ENCODE assay signal across 28 cellular contexts in the genomic region with DNA sequence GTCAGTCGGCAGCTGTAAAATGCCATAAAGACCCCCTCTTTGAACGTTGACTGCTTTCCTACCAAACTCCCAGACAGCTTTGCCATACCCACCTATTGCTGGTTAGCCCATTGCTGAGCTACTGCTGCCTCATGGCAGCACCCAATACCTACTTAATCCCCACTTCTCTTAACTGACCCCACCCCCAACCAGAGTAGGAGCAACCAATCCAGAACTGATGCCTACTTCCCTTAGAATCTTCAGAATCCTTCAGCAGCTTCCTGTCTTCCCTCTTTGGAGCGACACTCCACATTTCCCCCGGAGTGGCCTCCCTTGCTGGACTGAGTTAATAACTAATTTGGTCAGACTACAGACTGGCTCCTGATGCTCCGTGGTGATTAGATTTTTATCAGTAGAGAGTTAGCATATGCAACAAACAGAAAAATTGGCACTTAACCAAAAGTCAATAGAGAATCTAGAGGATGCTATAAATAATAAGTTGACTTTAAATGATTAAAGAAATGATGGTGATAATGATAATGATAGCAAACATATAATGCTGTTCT.
DNase-seq lines count a peak whose midpoint lies in the region; ATAC-seq and TF ChIP-seq lines count a peak whose summit lies in the region.
"Had no signal": no experiment of that assay in that cellular context is flagged by ENCODE, and none has a peak within 500 bp of the region (broad histone marks: within the 10 kb centered on the region; RNA-seq: fewer than 3 reads in every experiment).

No MANE protein-coding gene starts in this region.

- DNase-seq in CD1c-positive myeloid dendritic cell (ENCODE audit: extremely low spot score) (peak; percentile 27), NCI-H69 (lab: John Stamatoyannopoulos, UW) (peak; percentile 35), NK-92 (lab: John Stamatoyannopoulos, UW; ENCODE audit: unreplicated experiment) (no peak)
- DNase-seq: activated CD4-positive, alpha-beta T cell treated with anti-CD3 and anti-CD28 coated beads for 1 hour; activated CD8-positive, alpha-beta T cell treated with anti-CD3 and anti-CD28 coated beads, Interleukin-2, amount 10 ng/mL, durations not matched to agents 7 days and 5 days; activated gamma-delta T cell; activated naive CD8-positive, alpha-beta T cell treated with anti-CD3 and anti-CD28 coated beads, Interleukin-2, amount 50 U/mL, for 24 hours; activated T-cell treated with anti-CD3 and anti-CD28 coated beads for 4 hours; CD4-positive, alpha-beta T cell; cerebellar nuclear complex; GF-D8; head of caudate nucleus; left colon; naive thymus-derived CD8-positive, alpha-beta T cell; NCI-H1092 treated with DMSO at 0.1 percent for 48 hours; NCI-H1930; NCI-H2227 treated with DMSO at 0.1 percent for 48 hours; NCI-H774; ovary; SHP77; stimulated activated CD4-positive, alpha-beta T cell treated with anti-CD3 and anti-CD28 coated beads, Interleukin-12 subunit alpha, Interleukin-12 subunit beta, amount 100 ng/mL, for 4 hours; stimulated activated CD4-positive, alpha-beta T cell treated with anti-CD3 and anti-CD28 coated beads, Interleukin-4, amount 100 ng/mL, for 24 hours; stimulated activated naive CD8-positive, alpha-beta T cell treated with anti-CD3 and anti-CD28 coated beads, Interleukin-15, Interleukin-2, amounts not matched to agents 100 U/mL and 50 U/mL, for 24 hours had no signal

- no peaks in the 10 kb centered on the region for H3K9me3 Mint-ChIP-seq in dendritic cell treated with granulocyte-macrophage colony-stimulating factor and Interleukin-4, amounts not matched to agents 40 ng/mL and 50 ng/mL, for 4 days
- H3K9me3 Mint-ChIP-seq in nephron: no peaks in the 10 kb centered on the region
- H3K9me3 Mint-ChIP-seq in stimulated activated memory B cell treated with anti-CD40 and anti-IgM and Interleukin-4, amounts not matched to agents 10 μg/mL and 1 μg/mL and 100 μg/mL, for 72 hours: no peaks in the 10 kb centered on the region
- H3K9me3 Mint-ChIP-seq: activated naive CD8-positive, alpha-beta T cell treated with anti-CD3 and anti-CD28 coated beads, Interleukin-2, amount 50 U/mL, for 24 hours; CD4-positive, alpha-beta T cell; naive thymus-derived CD8-positive, alpha-beta T cell had no signal

- peak overlapping the region; percentile 1 for H3K27ac Mint-ChIP-seq in dendritic cell treated with granulocyte-macrophage colony-stimulating factor and Interleukin-4, amounts not matched to agents 40 ng/mL and 50 ng/mL, for 4 days
- H3K27ac Mint-ChIP-seq in nephron: peak overlapping the region; percentile 84 to 96 (median 96)
- no peak overlapping the region for H3K27ac Mint-ChIP-seq in stimulated activated memory B cell treated with anti-CD40 and anti-IgM and Interleukin-4, amounts not matched to agents 10 μg/mL and 1 μg/mL and 100 μg/mL, for 72 hours
- H3K27ac Mint-ChIP-seq: activated CD8-positive, alpha-beta T cell treated with anti-CD3 and anti-CD28 coated beads, Interleukin-2, amount 10 ng/mL, durations not matched to agents 7 days and 5 days; activated naive CD8-positive, alpha-beta T cell treated with anti-CD3 and anti-CD28 coated beads, Interleukin-2, amount 50 U/mL, for 24 hours; CD4-positive, alpha-beta T cell had no signal

- TF ChIP-seq CTCF in nephron (IDR thresholded peaks at IDR 0.05; ENCODE audit: unreplicated experiment in 3 of 3): no peak

- intact Hi-C loops in dendritic cell treated with granulocyte-macrophage colony-stimulating factor and Interleukin-4, amounts not matched to agents 40 ng/mL and 50 ng/mL, for 4 days (cut with micrococcal nuclease): no loop called here

- H3K4me1 Mint-ChIP-seq in dendritic cell treated with granulocyte-macrophage colony-stimulating factor and Interleukin-4, amounts not matched to agents 40 ng/mL and 50 ng/mL, for 4 days (ENCODE audit: low read depth): peaks cover 32% of the 10 kb centered on the region
- peaks cover 26% of the 10 kb centered on the region for H3K4me1 Mint-ChIP-seq in nephron
- H3K4me1 Mint-ChIP-seq in stimulated activated memory B cell treated with anti-CD40 and anti-IgM and Interleukin-4, amounts not matched to agents 10 μg/mL and 1 μg/mL and 100 μg/mL, for 72 hours: peaks cover 31% of the 10 kb centered on the region

- H3K36me3 Mint-ChIP-seq in dendritic cell treated with granulocyte-macrophage colony-stimulating factor and Interleukin-4, amounts not matched to agents 40 ng/mL and 50 ng/mL, for 4 days (ENCODE audit: low read depth): no peaks in the 10 kb centered on the region
- H3K36me3 Mint-ChIP-seq in nephron (ENCODE audit: low read depth): no peaks in the 10 kb centered on the region
- no peaks in the 10 kb centered on the region for H3K36me3 Mint-ChIP-seq in stimulated activated memory B cell treated with anti-CD40 and anti-IgM and Interleukin-4, amounts not matched to agents 10 μg/mL and 1 μg/mL and 100 μg/mL, for 72 hours
- H3K36me3 Mint-ChIP-seq: naive thymus-derived CD8-positive, alpha-beta T cell had no signal

- no peaks in the 10 kb centered on the region for H3K27me3 Mint-ChIP-seq in dendritic cell treated with granulocyte-macrophage colony-stimulating factor and Interleukin-4, amounts not matched to agents 40 ng/mL and 50 ng/mL, for 4 days
- no peaks in the 10 kb centered on the region for H3K27me3 Mint-ChIP-seq in nephron (ENCODE audit: low read depth)
- H3K27me3 Mint-ChIP-seq in stimulated activated memory B cell treated with anti-CD40 and anti-IgM and Interleukin-4, amounts not matched to agents 10 μg/mL and 1 μg/mL and 100 μg/mL, for 72 hours: no peaks in the 10 kb centered on the region
- H3K27me3 Mint-ChIP-seq: activated naive CD8-positive, alpha-beta T cell treated with anti-CD3 and anti-CD28 coated beads, Interleukin-2, amount 50 U/mL, for 24 hours; CD4-positive, alpha-beta T cell; naive thymus-derived CD8-positive, alpha-beta T cell had no signal

- ATAC-seq in stimulated activated memory B cell treated with anti-CD40 and anti-IgM and Interleukin-4, amounts not matched to agents 10 μg/mL and 1 μg/mL and 100 μg/mL, for 72 hours: no peak
- ATAC-seq in HG03457 (IDR thresholded peaks at IDR 0.05; ENCODE audit: unreplicated experiment): no peak
- ATAC-seq in HG02588 (IDR thresholded peaks at IDR 0.05; ENCODE audit: unreplicated experiment): no peak
- ATAC-seq: activated CD8-positive, alpha-beta T cell treated with anti-CD3 and anti-CD28 coated beads, Interleukin-2, amount 10 ng/mL, durations not matched to agents 7 days and 5 days; activated naive CD8-positive, alpha-beta T cell treated with anti-CD3 and anti-CD28 coated beads, Interleukin-2, amount 50 U/mL, for 24 hours; left colon; naive thymus-derived CD8-positive, alpha-beta T cell; stimulated activated naive CD8-positive, alpha-beta T cell treated with anti-CD3 and anti-CD28 coated beads, Interleukin-15, Interleukin-2, amounts not matched to agents 100 U/mL and 50 U/mL, for 24 hours had no signal

- H3K4me3 Mint-ChIP-seq in dendritic cell treated with granulocyte-macrophage colony-stimulating factor and Interleukin-4, amounts not matched to agents 40 ng/mL and 50 ng/mL, for 4 days: no peak overlapping the region
- peak overlapping the region in 1 of 3 experiments; percentile 3 for H3K4me3 Mint-ChIP-seq in nephron
- H3K4me3 Mint-ChIP-seq in stimulated activated memory B cell treated with anti-CD40 and anti-IgM and Interleukin-4, amounts not matched to agents 10 μg/mL and 1 μg/mL and 100 μg/mL, for 72 hours: no peak overlapping the region
- H3K4me3 Mint-ChIP-seq: activated CD8-positive, alpha-beta T cell treated with anti-CD3 and anti-CD28 coated beads, Interleukin-2, amount 10 ng/mL, durations not matched to agents 7 days and 5 days; activated naive CD8-positive, alpha-beta T cell treated with anti-CD3 and anti-CD28 coated beads, Interleukin-2, amount 50 U/mL, for 24 hours; CD4-positive, alpha-beta T cell; naive thymus-derived CD8-positive, alpha-beta T cell had no signal
